In the genomic region with DNA sequence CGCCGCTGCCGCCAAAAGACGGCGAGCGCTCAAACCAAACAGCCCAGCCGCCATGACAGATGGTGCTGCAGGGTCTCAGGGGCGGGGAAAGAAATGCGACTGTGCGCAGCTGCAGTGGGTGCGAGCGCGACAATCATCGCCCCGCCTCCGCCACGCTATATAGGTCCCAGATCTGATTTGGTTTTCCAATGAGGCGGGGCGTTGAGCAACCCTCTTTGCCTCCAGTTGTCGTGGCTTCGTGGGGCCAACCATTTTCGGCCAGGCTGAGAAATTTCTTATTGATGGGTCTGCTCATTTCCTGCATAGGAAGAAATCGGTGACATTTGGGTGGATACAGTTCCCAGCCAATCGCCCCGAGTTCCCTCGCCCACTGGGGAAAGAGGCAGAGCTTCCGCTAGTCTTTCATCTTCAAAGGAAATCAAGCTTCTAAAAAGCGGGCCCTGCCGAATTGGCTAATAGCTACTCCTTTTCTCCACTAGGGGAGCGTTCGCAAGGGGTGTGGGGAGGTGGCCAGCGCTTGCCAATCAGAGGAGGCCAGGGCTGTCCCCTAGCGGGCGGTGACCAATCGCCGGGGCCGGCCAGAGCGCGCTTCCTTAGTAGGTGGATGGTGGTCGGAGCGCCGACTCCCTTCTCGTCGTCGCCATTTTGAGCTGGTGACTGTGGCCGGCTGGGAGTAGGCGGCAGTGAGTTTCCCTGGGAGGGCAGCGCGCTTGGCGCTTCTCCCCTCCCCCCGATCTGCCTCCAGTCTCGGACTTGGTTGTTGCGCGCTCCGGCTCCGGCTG, we compare ENCODE assay signal across 1 cellular context.
TF ChIP-seq lines count a peak whose summit lies in the region.

A gene (minus strand): TSS at position 77 of the 782 bp plus-strand sequence. CDS start 23 bp downstream, at position 54.
A gene with protein sequence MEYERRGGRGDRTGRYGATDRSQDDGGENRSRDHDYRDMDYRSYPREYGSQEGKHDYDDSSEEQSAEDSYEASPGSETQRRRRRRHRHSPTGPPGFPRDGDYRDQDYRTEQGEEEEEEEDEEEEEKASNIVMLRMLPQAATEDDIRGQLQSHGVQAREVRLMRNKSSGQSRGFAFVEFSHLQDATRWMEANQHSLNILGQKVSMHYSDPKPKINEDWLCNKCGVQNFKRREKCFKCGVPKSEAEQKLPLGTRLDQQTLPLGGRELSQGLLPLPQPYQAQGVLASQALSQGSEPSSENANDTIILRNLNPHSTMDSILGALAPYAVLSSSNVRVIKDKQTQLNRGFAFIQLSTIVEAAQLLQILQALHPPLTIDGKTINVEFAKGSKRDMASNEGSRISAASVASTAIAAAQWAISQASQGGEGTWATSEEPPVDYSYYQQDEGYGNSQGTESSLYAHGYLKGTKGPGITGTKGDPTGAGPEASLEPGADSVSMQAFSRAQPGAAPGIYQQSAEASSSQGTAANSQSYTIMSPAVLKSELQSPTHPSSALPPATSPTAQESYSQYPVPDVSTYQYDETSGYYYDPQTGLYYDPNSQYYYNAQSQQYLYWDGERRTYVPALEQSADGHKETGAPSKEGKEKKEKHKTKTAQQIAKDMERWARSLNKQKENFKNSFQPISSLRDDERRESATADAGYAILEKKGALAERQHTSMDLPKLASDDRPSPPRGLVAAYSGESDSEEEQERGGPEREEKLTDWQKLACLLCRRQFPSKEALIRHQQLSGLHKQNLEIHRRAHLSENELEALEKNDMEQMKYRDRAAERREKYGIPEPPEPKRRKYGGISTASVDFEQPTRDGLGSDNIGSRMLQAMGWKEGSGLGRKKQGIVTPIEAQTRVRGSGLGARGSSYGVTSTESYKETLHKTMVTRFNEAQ (plus strand): TSS at position 596 of the 782 bp plus-strand sequence. CDS start 2,261 bp downstream, outside the sequence.

TF ChIP-seq in WTC11, 78 proteins besides CTCF, POLR2A, EP300 and RAD21 (continued from another document):
- TF ChIP-seq, protein P1, sequence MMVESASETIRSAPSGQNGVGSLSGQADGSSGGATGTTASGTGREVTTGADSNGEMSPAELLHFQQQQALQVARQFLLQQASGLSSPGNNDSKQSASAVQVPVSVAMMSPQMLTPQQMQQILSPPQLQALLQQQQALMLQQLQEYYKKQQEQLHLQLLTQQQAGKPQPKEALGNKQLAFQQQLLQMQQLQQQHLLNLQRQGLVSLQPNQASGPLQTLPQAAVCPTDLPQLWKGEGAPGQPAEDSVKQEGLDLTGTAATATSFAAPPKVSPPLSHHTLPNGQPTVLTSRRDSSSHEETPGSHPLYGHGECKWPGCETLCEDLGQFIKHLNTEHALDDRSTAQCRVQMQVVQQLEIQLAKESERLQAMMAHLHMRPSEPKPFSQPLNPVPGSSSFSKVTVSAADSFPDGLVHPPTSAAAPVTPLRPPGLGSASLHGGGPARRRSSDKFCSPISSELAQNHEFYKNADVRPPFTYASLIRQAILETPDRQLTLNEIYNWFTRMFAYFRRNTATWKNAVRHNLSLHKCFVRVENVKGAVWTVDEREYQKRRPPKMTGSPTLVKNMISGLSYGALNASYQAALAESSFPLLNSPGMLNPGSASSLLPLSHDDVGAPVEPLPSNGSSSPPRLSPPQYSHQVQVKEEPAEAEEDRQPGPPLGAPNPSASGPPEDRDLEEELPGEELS (CRISPR knock-in tag; IDR thresholded peaks at IDR 0.05) = peak; percentile 25; the same call in 1 of the 2 replicates
- TF ChIP-seq, protein P2, sequence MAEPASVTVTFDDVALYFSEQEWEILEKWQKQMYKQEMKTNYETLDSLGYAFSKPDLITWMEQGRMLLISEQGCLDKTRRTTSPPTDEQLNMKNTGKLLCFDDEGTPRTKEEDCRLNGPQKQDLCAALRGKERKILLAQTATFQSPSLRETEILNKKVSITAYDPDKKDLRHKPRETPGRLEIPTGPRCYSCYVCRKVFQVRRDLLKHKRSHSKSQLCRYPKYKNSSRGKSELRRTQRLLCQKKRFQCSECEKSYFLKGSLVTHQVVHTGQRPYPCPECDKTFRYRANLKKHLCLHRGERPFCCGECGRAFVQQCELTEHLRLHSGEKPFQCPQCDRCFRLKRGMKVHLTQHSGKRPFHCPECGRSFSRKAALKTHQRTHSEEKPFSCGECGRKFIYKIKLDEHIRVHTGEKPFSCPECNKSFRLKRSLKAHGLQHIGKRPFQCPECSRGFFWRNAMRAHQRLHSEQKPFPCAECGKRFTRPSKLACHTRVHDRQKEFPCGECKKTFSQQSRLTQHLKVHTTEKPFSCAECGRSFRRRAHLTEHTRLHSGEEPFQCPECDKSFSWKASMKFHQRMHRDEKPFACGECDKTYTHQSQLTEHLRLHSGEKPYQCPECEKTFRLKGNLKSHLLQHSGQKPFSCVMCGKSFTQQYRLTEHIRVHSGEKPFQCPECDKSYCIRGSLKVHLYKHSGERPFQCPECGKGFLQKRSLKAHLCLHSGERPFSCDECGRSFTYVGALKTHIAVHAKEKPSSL (CRISPR knock-in tag; conservative IDR thresholded peaks at IDR 0.05) = no peak
- TF ChIP-seq NFYB (CRISPR knock-in tag; conservative IDR thresholded peaks at IDR 0.05; ENCODE audit: low read depth) (peak; percentile 69), MYBL2 (CRISPR knock-in tag; IDR thresholded peaks at IDR 0.05) (no peak), TEAD1 (CRISPR knock-in tag; IDR thresholded peaks at IDR 0.05) (no peak)
- TF ChIP-seq, protein P3, sequence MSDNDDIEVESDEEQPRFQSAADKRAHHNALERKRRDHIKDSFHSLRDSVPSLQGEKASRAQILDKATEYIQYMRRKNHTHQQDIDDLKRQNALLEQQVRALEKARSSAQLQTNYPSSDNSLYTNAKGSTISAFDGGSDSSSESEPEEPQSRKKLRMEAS (CRISPR knock-in tag; IDR thresholded peaks at IDR 0.05) = peak; percentile 39; the same call in 1 of the 2 replicates
- TF ChIP-seq, protein P4, sequence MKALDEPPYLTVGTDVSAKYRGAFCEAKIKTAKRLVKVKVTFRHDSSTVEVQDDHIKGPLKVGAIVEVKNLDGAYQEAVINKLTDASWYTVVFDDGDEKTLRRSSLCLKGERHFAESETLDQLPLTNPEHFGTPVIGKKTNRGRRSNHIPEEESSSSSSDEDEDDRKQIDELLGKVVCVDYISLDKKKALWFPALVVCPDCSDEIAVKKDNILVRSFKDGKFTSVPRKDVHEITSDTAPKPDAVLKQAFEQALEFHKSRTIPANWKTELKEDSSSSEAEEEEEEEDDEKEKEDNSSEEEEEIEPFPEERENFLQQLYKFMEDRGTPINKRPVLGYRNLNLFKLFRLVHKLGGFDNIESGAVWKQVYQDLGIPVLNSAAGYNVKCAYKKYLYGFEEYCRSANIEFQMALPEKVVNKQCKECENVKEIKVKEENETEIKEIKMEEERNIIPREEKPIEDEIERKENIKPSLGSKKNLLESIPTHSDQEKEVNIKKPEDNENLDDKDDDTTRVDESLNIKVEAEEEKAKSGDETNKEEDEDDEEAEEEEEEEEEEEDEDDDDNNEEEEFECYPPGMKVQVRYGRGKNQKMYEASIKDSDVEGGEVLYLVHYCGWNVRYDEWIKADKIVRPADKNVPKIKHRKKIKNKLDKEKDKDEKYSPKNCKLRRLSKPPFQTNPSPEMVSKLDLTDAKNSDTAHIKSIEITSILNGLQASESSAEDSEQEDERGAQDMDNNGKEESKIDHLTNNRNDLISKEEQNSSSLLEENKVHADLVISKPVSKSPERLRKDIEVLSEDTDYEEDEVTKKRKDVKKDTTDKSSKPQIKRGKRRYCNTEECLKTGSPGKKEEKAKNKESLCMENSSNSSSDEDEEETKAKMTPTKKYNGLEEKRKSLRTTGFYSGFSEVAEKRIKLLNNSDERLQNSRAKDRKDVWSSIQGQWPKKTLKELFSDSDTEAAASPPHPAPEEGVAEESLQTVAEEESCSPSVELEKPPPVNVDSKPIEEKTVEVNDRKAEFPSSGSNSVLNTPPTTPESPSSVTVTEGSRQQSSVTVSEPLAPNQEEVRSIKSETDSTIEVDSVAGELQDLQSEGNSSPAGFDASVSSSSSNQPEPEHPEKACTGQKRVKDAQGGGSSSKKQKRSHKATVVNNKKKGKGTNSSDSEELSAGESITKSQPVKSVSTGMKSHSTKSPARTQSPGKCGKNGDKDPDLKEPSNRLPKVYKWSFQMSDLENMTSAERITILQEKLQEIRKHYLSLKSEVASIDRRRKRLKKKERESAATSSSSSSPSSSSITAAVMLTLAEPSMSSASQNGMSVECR (CRISPR knock-in tag; IDR thresholded peaks at IDR 0.05; ENCODE audit: borderline replicate concordance) = 0 out of 2 replicates have a peak, but pooled peaks have one; percentile 28
- TF ChIP-seq, protein P5, sequence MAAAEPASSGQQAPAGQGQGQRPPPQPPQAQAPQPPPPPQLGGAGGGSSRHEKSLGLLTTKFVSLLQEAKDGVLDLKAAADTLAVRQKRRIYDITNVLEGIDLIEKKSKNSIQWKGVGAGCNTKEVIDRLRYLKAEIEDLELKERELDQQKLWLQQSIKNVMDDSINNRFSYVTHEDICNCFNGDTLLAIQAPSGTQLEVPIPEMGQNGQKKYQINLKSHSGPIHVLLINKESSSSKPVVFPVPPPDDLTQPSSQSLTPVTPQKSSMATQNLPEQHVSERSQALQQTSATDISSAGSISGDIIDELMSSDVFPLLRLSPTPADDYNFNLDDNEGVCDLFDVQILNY (CRISPR knock-in tag; IDR thresholded peaks at IDR 0.05) = peak; percentile 49; the same call in 1 of the 2 replicates
